Comparison of ENCODE assay signal across 16 cellular contexts in the genomic region with DNA sequence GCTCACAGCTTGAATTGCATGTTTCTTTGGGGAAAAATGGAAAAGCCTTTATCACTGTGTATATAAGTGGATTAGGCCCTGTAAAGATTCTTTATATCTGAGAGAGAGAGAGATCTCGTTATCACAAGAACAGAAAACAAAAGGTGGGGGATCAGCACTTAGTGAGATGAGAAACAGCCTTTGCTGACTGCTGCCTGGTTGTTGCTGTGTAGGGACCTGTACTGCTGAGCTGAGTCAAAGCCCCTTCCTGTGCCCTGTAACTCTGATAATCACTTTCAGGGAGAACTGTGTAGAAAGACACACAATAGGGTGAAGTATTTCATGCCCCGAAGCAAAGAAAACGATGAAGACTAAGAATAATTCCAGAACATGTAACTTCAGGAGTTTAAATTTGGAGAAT. TPM values are rescaled to one million over a fixed set of nuclear protein-coding genes. Genes with fewer than 3 reads are reported as not detected.
A peak's percentile ranks its signal among the peaks of the same experiment; 100 is the strongest.
DNase-seq lines count a peak whose midpoint lies in the region; ATAC-seq, FAIRE-seq and TF ChIP-seq lines count a peak whose summit lies in the region.
"Had no signal": no experiment of that assay in that cellular context is flagged by ENCODE, and none has a peak within 500 bp of the region (broad histone marks: within the 10 kb centered on the region; RNA-seq: fewer than 3 reads in every experiment).

No MANE protein-coding gene starts in this region.

- in situ Hi-C loops in mammary epithelial cell (cut with MboI; ENCODE audit: low sequenced_read_pairs in 2 of 2) = no loop called here

- no peak overlapping the region for H3K27ac Mint-ChIP-seq in osteocyte (ENCODE audit: unreplicated experiment)

- WGBS in mammary epithelial cell (ENCODE audit: low coverage, missing lambda C conversion rate) = 21% methylated on average over 3 of the region's 3 CpGs
- 77 to 86% methylated on average over 3 of the region's 3 CpGs for WGBS in sigmoid colon, 2 donors

- H3K36me3 ChIP-seq in mammary epithelial cell (ENCODE audit: insufficient read depth, low read length) = no peaks in the 10 kb centered on the region
- no peaks in the 10 kb centered on the region for H3K36me3 ChIP-seq in keratinocyte (ENCODE audit: control insufficient read depth in 2 of 2, extremely low read depth in 1 of 2, insufficient read depth in 2 of 2, low read length in 2 of 2)
- H3K36me3 ChIP-seq in sigmoid colon = no peaks in the 10 kb centered on the region

- no peak overlapping the region for H3K4me3 Mint-ChIP-seq in osteocyte (ENCODE audit: unreplicated experiment)

- peaks cover 8% of the 10 kb centered on the region for H3K4me1 ChIP-seq in mammary epithelial cell (ENCODE audit: insufficient read depth, low read length)
- H3K4me1 ChIP-seq in keratinocyte (ENCODE audit: control insufficient read depth, extremely low read depth, insufficient read depth, low read length) = peaks cover 20% of the 10 kb centered on the region
- H3K4me1 ChIP-seq in sigmoid colon = no peaks in the 10 kb centered on the region

- intact Hi-C loops in mammary epithelial cell (cut with micrococcal nuclease) (no loop called here), sigmoid colon (cut with DNase I) (no loop called here)

- DNase-seq in EL (peak; percentile 2), NCI-H82 (lab: John Stamatoyannopoulos, UW) (peak; percentile 89), mammary epithelial cell (peak; percentile 29), keratinocyte (ENCODE audit: low read depth, low spot score) (peak; percentile 15), osteocyte (ENCODE audit: extremely low spot score, unreplicated experiment) (no peak), sigmoid colon (no peak)
- DNase-seq: COR-L47; KG1; MM.1S; NCI-H1105 treated with DMSO at 0.1 percent for 48 hours; NCI-H187 treated with DMSO at 0.1 percent for 48 hours; NCI-H526; NK-92 treated with Interleukin-12 subunit alpha and Interleukin-12 subunit beta, amount 100 ng/mL, for 24 hours had no signal

- H3K4me2 ChIP-seq in mammary epithelial cell (ENCODE audit: insufficient read depth, low read depth, low read length) (peak overlapping the region; percentile 19), keratinocyte (ENCODE audit: control insufficient read depth, extremely low read depth, insufficient read depth, low read depth, low read length) (peak overlapping the region; percentile 72)
- H3K4me2 ChIP-seq: A549 had no signal

- TF ChIP-seq POLR2A in sigmoid colon (IDR thresholded peaks at IDR 0.05) = no peak

- H4K20me1 ChIP-seq in mammary epithelial cell (ENCODE audit: insufficient read depth, low read length) (no peaks in the 10 kb centered on the region), keratinocyte (ENCODE audit: control insufficient read depth, extremely low read depth, insufficient read depth, low read length) (no peaks in the 10 kb centered on the region)

- CTCF ChIA-PET in mammary epithelial cell (lab: Charles Lee; ENCODE audit: low non-redundant PET) = no interaction called here

- TF ChIP-seq EP300 in sigmoid colon (IDR thresholded peaks at IDR 0.05) = no peak

- H3K9ac ChIP-seq in mammary epithelial cell (ENCODE audit: insufficient read depth, low read length) (no peak overlapping the region), keratinocyte (ENCODE audit: control insufficient read depth, extremely low read depth, insufficient read depth, low read length) (peak overlapping the region; percentile 52)

- H2AFZ ChIP-seq in mammary epithelial cell (ENCODE audit: low read depth, low read length) (peak overlapping the region; percentile 66), keratinocyte (ENCODE audit: control insufficient read depth, low read length) (peak overlapping the region; percentile 20)

- no peak for ATAC-seq in GM21723 (IDR thresholded peaks at IDR 0.05; ENCODE audit: unreplicated experiment)
- ATAC-seq: A549 had no signal

- H3K9me3 ChIP-seq in mammary epithelial cell (replicated peaks; ENCODE audit: insufficient read depth, low read length) (no peaks in the 10 kb centered on the region), keratinocyte (ENCODE audit: control insufficient read depth, low read depth, low read length) (no peaks in the 10 kb centered on the region), sigmoid colon (no peaks in the 10 kb centered on the region)
- H3K9me3 ChIP-seq: A549 had no signal

- peak; percentile 34 for FAIRE-seq in keratinocyte (lab: Jason Lieb, UNC)
- FAIRE-seq: A549 had no signal

- H3K36me3 Mint-ChIP-seq in osteocyte (ENCODE audit: unreplicated experiment) = no peaks in the 10 kb centered on the region

- H3K4me1 Mint-ChIP-seq in osteocyte (ENCODE audit: unreplicated experiment) = peaks cover 15% of the 10 kb centered on the region

- H3K27me3 Mint-ChIP-seq in osteocyte (ENCODE audit: unreplicated experiment) = no peaks in the 10 kb centered on the region

- H3K27ac ChIP-seq in mammary epithelial cell (ENCODE audit: insufficient read depth, low read depth, low read length) (no peak overlapping the region), keratinocyte (ENCODE audit: control insufficient read depth, insufficient read depth, low read length) (peak overlapping the region; percentile 84), sigmoid colon (no peak overlapping the region)
- H3K27ac ChIP-seq: A549, C4-2B had no signal

- no peaks in the 10 kb centered on the region for H3K9me1 ChIP-seq in keratinocyte (ENCODE audit: control insufficient read depth, extremely low read depth, insufficient read depth, low read length)

- no peaks in the 10 kb centered on the region for H3K9me3 Mint-ChIP-seq in osteocyte (ENCODE audit: unreplicated experiment)

- H3K79me2 ChIP-seq in mammary epithelial cell (ENCODE audit: insufficient read depth, low read length) = no peaks in the 10 kb centered on the region
- no peaks in the 10 kb centered on the region for H3K79me2 ChIP-seq in keratinocyte (ENCODE audit: control insufficient read depth, insufficient read depth, low read length)

- TF ChIP-seq CTCF in mammary epithelial cell (conservative IDR thresholded peaks at IDR 0.05 in 1 of 2, IDR thresholded peaks at IDR 0.05 in 1 of 2; ENCODE audit: extremely low read depth in 1 of 2, insufficient read depth in 1 of 2, low read depth in 1 of 2, low read length in 2 of 2) = no peak
- TF ChIP-seq CTCF in keratinocyte (optimal IDR thresholded peaks at IDR 0.05 in 1 of 3, IDR thresholded peaks at IDR 0.05 in 1 of 3, conservative IDR thresholded peaks at IDR 0.05 in 1 of 3; ENCODE audit: extremely low read depth in 1 of 3, insufficient read depth in 2 of 3, low read length in 3 of 3) = no peak
- TF ChIP-seq CTCF in osteocyte (IDR thresholded peaks at IDR 0.05) = no peak
- no peak for TF ChIP-seq CTCF in sigmoid colon (IDR thresholded peaks at IDR 0.05)

- no TSS peak for BruUV-seq in mammary epithelial cell (replicated peaks; lab: Mats Ljungman, UMichigan)

- dilution Hi-C loops in mammary epithelial cell (cut with HindIII; ENCODE audit: low sequenced_read_pairs) (no loop called here), keratinocyte (cut with MboI; ENCODE audit: extremely low pct_ligation_motif_present, low sequenced_read_pairs) (no loop called here)

- no peaks in the 10 kb centered on the region for H3K27me3 ChIP-seq in mammary epithelial cell (ENCODE audit: insufficient read depth, low read length)
- no peaks in the 10 kb centered on the region for H3K27me3 ChIP-seq in keratinocyte (ENCODE audit: control insufficient read depth, extremely low read depth, insufficient read depth, low read length)
- no peaks in the 10 kb centered on the region for H3K27me3 ChIP-seq in sigmoid colon

- no peak overlapping the region for H3K4me3 ChIP-seq in mammary epithelial cell (replicated peaks in 1 of 3; ENCODE audit: insufficient read depth in 1 of 3, low read depth in 2 of 3, low read length in 3 of 3)
- peak overlapping the region in 1 of 3 experiments; percentile 18 for H3K4me3 ChIP-seq in keratinocyte (ENCODE audit: control insufficient read depth in 2 of 3, extremely low read depth in 1 of 3, insufficient read depth in 2 of 3, low read depth in 1 of 3, low read length in 3 of 3)
- H3K4me3 ChIP-seq in sigmoid colon = no peak overlapping the region
- H3K4me3 ChIP-seq: A549 had no signal

RNA-seq across cellular contexts. Expression of a gene that starts 30.6 kb away (rescaled TPM):
- total RNA-seq in mammary epithelial cell (not detected), osteocyte (not detected in 2 replicates), sigmoid colon (not detected)
- polyA plus RNA-seq in mammary epithelial cell (not detected), keratinocyte (not detected in 3 replicates), sigmoid colon (not detected)
- polyA minus RNA-seq in mammary epithelial cell (not detected), keratinocyte (not detected in 3 replicates)
- polyA plus RNA-seq in keratinocyte (2011; ENCODE audit: low read depth) = not detected
- not detected in 2 replicates for polyA plus RNA-seq in keratinocyte (2011; cell fraction: cytosol; rRNA removed)
- polyA plus RNA-seq in keratinocyte (2011; cell fraction: nucleus; rRNA removed) = not detected in 2 replicates
- not detected in 2 replicates for polyA plus RNA-seq in keratinocyte (2012; ENCODE audit: low replicate concordance)
- not detected for polyA minus RNA-seq in keratinocyte (2011; cell fraction: cytosol; rRNA and poly(A)+ RNA removed)
- not detected in 2 replicates for polyA minus RNA-seq in keratinocyte (2011; cell fraction: nucleus; rRNA and poly(A)+ RNA removed)
- polyA plus RNA-seq: A549 had no signal

Comparison
In these comparisons a context has a peak if more than half of its experiments do, and no peak if none do; other contexts are left out.
1. DNase-seq: peak in EL (single experiment), NCI-H82 (single experiment), mammary epithelial cell (single experiment) and keratinocyte (single experiment); none in osteocyte (single experiment) and sigmoid colon (single experiment).